17 cellular contexts compared by ENCODE assay signal in genomic region chr1:206568256-206568655, GRCh38. TPM values are rescaled to one million over a fixed set of nuclear protein-coding genes. Genes with fewer than 3 reads are reported as not detected.
A peak's percentile ranks its signal among the peaks of the same experiment; 100 is the strongest.
DNase-seq lines count a peak whose midpoint lies in the region; ATAC-seq and TF ChIP-seq lines count a peak whose summit lies in the region.
"Had no signal": no experiment of that assay in that cellular context is flagged by ENCODE, and none has a peak within 500 bp of the region (broad histone marks: within the 10 kb centered on the region; RNA-seq: fewer than 3 reads in every experiment).

No MANE protein-coding gene starts in this region.

- no peak overlapping the region for H3K27ac ChIP-seq in CD8-positive, alpha-beta memory T cell (ENCODE audit: low read depth, low read length)
- H3K27ac ChIP-seq in MM.1S (ENCODE audit: low read length) (peak overlapping the region; percentile 89), Karpas-422 (ENCODE audit: low read length) (no peak overlapping the region)
- H3K27ac ChIP-seq: heart left ventricle, thoracic aorta had no signal

- H3K27me3 ChIP-seq in CD8-positive, alpha-beta memory T cell (ENCODE audit: insufficient read depth, low read length, poor library complexity, severe bottlenecking): no peaks in the 10 kb centered on the region
- H3K27me3 ChIP-seq in MM.1S (replicated peaks; ENCODE audit: insufficient read depth, low read length) (no peaks in the 10 kb centered on the region), Karpas-422 (ENCODE audit: low read length) (no peaks in the 10 kb centered on the region)
- H3K27me3 ChIP-seq: heart left ventricle had no signal

- H3K4me3 Mint-ChIP-seq in CD8-positive, alpha-beta memory T cell: peak overlapping the region; percentile 63 to 84 (median 78)
- H3K4me3 Mint-ChIP-seq in activated naive CD8-positive, alpha-beta T cell: peak overlapping the region; percentile 94

- H2AFZ ChIP-seq in MM.1S (ENCODE audit: low read length) (no peak overlapping the region), Karpas-422 (ENCODE audit: low read length) (no peak overlapping the region)

- H3K4me3 ChIP-seq in CD8-positive, alpha-beta memory T cell (ENCODE audit: low read length): peak overlapping the region; percentile 21
- H3K4me3 ChIP-seq in MM.1S (ENCODE audit: low read length) (no peak overlapping the region), Karpas-422 (ENCODE audit: low read length) (no peak overlapping the region)
- H3K4me3 ChIP-seq: skin epidermis, thoracic aorta had no signal

- POLR2A ChIA-PET in CD8-positive, alpha-beta memory T cell (lab: Charles Lee): interaction anchor here (0.7 to 1.0 kb wide), 3 partner anchors 8 to 98 kb away, joined by 3 to 4 read pairs (median 3); partner anchors contain the start of gene IKBKE

- no peak for TF ChIP-seq CTCF in MM.1S (IDR thresholded peaks at IDR 0.05; ENCODE audit: low read length)
- no peak for TF ChIP-seq CTCF in omental fat pad (IDR thresholded peaks at IDR 0.05)

- H3K4me2 ChIP-seq in MM.1S (ENCODE audit: low read depth, low read length) (peak overlapping the region; percentile 85; the same call in 1 of the 2 replicates), Karpas-422 (ENCODE audit: low read depth, low read length, poor library complexity, severe bottlenecking) (no peak overlapping the region)

- no peaks in the 10 kb centered on the region for H3K9me3 ChIP-seq in CD8-positive, alpha-beta memory T cell (ENCODE audit: low read length)
- no peaks in the 10 kb centered on the region for H3K9me3 ChIP-seq in MM.1S (replicated peaks; ENCODE audit: insufficient read depth, low read length)
- H3K9me3 ChIP-seq in Karpas-422 (ENCODE audit: low read length): no peaks in the 10 kb centered on the region
- H3K9me3 ChIP-seq: heart left ventricle, thoracic aorta had no signal

- peaks cover 55% of the 10 kb centered on the region for H3F3A ChIP-seq in MM.1S (ENCODE audit: insufficient read depth, low read length)

- peaks cover 100% of the 10 kb centered on the region for H3K4me1 ChIP-seq in CD8-positive, alpha-beta memory T cell (ENCODE audit: insufficient read depth, low read length)
- peaks cover 80% of the 10 kb centered on the region for H3K4me1 ChIP-seq in MM.1S (ENCODE audit: low read length)
- H3K4me1 ChIP-seq in Karpas-422 (ENCODE audit: low read length): peaks cover 23% of the 10 kb centered on the region

- CTCF ChIA-PET in CD8-positive, alpha-beta memory T cell (lab: Charles Lee): interaction anchor here (0.7 to 19.8 kb wide), 6 partner anchors 10 to 98 kb away, joined by 3 to 503 read pairs (median 8); partner anchors contain the start of gene IKBKE

- no peaks in the 10 kb centered on the region for H3K27me3 Mint-ChIP-seq in CD8-positive, alpha-beta memory T cell
- H3K27me3 Mint-ChIP-seq in activated naive CD8-positive, alpha-beta T cell: no peaks in the 10 kb centered on the region

- ATAC-seq in omental fat pad (ENCODE audit: low FRiP score) (peak; percentile 45), GM21529 (IDR thresholded peaks at IDR 0.05; ENCODE audit: unreplicated experiment) (no peak), HG03045 (IDR thresholded peaks at IDR 0.05; ENCODE audit: unreplicated experiment) (no peak), HG03097 (IDR thresholded peaks at IDR 0.05; ENCODE audit: low FRiP score, unreplicated experiment) (no peak)
- ATAC-seq: left colon had no signal

- DNase-seq in CD8-positive, alpha-beta memory T cell: no peak
- DNase-seq in MM.1S (peak; percentile 58), omental fat pad (ENCODE audit: low spot score) (no peak), Karpas-422 (no peak)
- DNase-seq: activated effector memory CD4-positive, alpha-beta T cell treated with Interleukin-2 at 50 U/mL for 16 hours; cerebellar nuclear complex; heart left ventricle; IMR-90; left colon; NCI-H1694 treated with DMSO at 0.1 percent for 48 hours; NCI-H82 had no signal

- H3K9me3 Mint-ChIP-seq in CD8-positive, alpha-beta memory T cell: no peaks in the 10 kb centered on the region
- no peaks in the 10 kb centered on the region for H3K9me3 Mint-ChIP-seq in activated naive CD8-positive, alpha-beta T cell (ENCODE audit: low read depth)

- peaks cover 96 to 100% (median 100%) of the 10 kb centered on the region in 3 donors for H3K4me1 Mint-ChIP-seq in CD8-positive, alpha-beta memory T cell
- peaks cover 97% of the 10 kb centered on the region for H3K4me1 Mint-ChIP-seq in activated naive CD8-positive, alpha-beta T cell (ENCODE audit: low read depth)

- peaks cover 0 to 96% (median 26%) of the 10 kb centered on the region in 3 donors for H3K36me3 Mint-ChIP-seq in CD8-positive, alpha-beta memory T cell
- H3K36me3 Mint-ChIP-seq in activated naive CD8-positive, alpha-beta T cell: peaks cover 36% of the 10 kb centered on the region

- H3K79me2 ChIP-seq in MM.1S (ENCODE audit: low read length): peaks cover 100% of the 10 kb centered on the region
- peaks cover 82% of the 10 kb centered on the region for H3K79me2 ChIP-seq in Karpas-422 (ENCODE audit: low read length)

- H3K9ac ChIP-seq in MM.1S (ENCODE audit: low read length): peak overlapping the region; percentile 5; the same call in 1 of the 2 replicates
- no peak overlapping the region for H3K9ac ChIP-seq in Karpas-422 (ENCODE audit: low read length)

- peak overlapping the region; percentile 84 to 97 (median 94) for H3K27ac Mint-ChIP-seq in CD8-positive, alpha-beta memory T cell
- peak overlapping the region; percentile 100 for H3K27ac Mint-ChIP-seq in activated naive CD8-positive, alpha-beta T cell

- H4K20me1 ChIP-seq in MM.1S (ENCODE audit: insufficient read depth, low read length) (peaks cover 19% of the 10 kb centered on the region; the same call in 1 of the 2 replicates), Karpas-422 (ENCODE audit: insufficient read depth, low read depth, low read length) (no peaks in the 10 kb centered on the region)

- peaks cover 34% of the 10 kb centered on the region for H3K36me3 ChIP-seq in CD8-positive, alpha-beta memory T cell (ENCODE audit: insufficient read depth, low read length)
- H3K36me3 ChIP-seq in MM.1S (replicated peaks; ENCODE audit: insufficient read depth, low read length) (peaks cover 20% of the 10 kb centered on the region; the same call in 1 of the 2 replicates), Karpas-422 (ENCODE audit: insufficient read depth, low read length) (no peaks in the 10 kb centered on the region)
- H3K36me3 ChIP-seq: thoracic aorta had no signal

- no peaks in the 10 kb centered on the region for H3K9me2 ChIP-seq in MM.1S (replicated peaks; ENCODE audit: insufficient read depth, low read length)
- no peaks in the 10 kb centered on the region for H3K9me2 ChIP-seq in Karpas-422 (replicated peaks; ENCODE audit: insufficient read depth, low read length)

RNA-seq across cellular contexts. Expression of gene EIF2D, which starts 44.0 kb away (rescaled TPM):
- 10 to 100 TPM; 82.7 to 88.7 TPM for total RNA-seq in CD8-positive, alpha-beta memory T cell
- polyA plus RNA-seq in CD8-positive, alpha-beta memory T cell: 35.3 TPM
- 10 to 100 TPM; 38.4 to 55.8 (median 50.4) TPM for total RNA-seq in omental fat pad
- 51.8 and 106 TPM in 2 replicates for total RNA-seq in Karpas-422 (2014; rRNA removed; shearing (Covaris generic); ENCODE audit: low replicate concordance)
